12 cellular contexts compared by ENCODE assay signal in the genomic region with DNA sequence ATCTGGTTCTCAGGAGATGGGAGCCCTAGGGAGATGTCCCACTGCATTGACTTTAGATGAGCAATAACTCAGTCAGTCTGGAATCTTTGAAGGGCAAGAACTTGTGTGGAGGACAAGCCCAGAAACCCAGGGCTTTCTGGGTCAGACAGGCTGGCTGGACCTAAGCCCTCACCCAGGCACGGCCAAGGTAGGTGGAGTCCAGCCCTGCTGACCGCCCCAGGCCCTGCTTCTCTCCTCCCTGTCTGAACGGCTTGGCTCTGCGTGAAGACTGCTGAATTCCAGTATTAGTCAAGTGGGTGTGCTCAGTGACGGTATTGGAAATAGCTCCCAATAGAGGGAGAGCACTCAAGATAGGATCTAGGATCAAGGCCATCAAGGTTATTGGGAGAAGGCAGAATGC. TPM values are rescaled to one million over a fixed set of nuclear protein-coding genes. Genes with fewer than 3 reads are reported as not detected.
A peak's percentile ranks its signal among the peaks of the same experiment; 100 is the strongest.
DNase-seq lines count a peak whose midpoint lies in the region; ATAC-seq and TF ChIP-seq lines count a peak whose summit lies in the region.
"Had no signal": no experiment of that assay in that cellular context is flagged by ENCODE, and none has a peak within 500 bp of the region (broad histone marks: within the 10 kb centered on the region; RNA-seq: fewer than 3 reads in every experiment).

No MANE protein-coding gene starts in this region.

- H3K4me2 ChIP-seq in skeletal muscle satellite cell (ENCODE audit: low read length) = peak overlapping the region; percentile 29

- POLR2A ChIA-PET in MCF 10A (lab: Yijun Ruan, JAX) = interaction anchor here (0.6 to 1.0 kb wide), 4 partner anchors 11 to 104 kb away, joined by 3 to 6 read pairs (median 3); no protein-coding TSS in a partner anchor

- peaks cover 33% of the 10 kb centered on the region for H3K4me1 Mint-ChIP-seq in MCF 10A (ENCODE audit: insufficient read depth, unreplicated experiment)

- no peaks in the 10 kb centered on the region for H3K27me3 Mint-ChIP-seq in MCF 10A (ENCODE audit: insufficient read depth, unreplicated experiment)

- intact Hi-C loops in MCF 10A (cut with micrococcal nuclease) = no loop called here

- H3K4me3 ChIP-seq in skeletal muscle satellite cell (ENCODE audit: low read length) = no peak overlapping the region

- no peak for ATAC-seq in HG03457 (IDR thresholded peaks at IDR 0.05; ENCODE audit: unreplicated experiment)

- no peaks in the 10 kb centered on the region for H3K9me3 ChIP-seq in skeletal muscle satellite cell (replicated peaks; ENCODE audit: low read length)

- peaks cover 31% of the 10 kb centered on the region for H3K4me1 ChIP-seq in skeletal muscle satellite cell (ENCODE audit: control insufficient read depth, insufficient read depth, low read length)

- H3K36me3 Mint-ChIP-seq in MCF 10A (ENCODE audit: insufficient read depth, unreplicated experiment) = peaks cover 15% of the 10 kb centered on the region

- no peak overlapping the region for H3K9ac ChIP-seq in skeletal muscle satellite cell (ENCODE audit: low read depth, low read length)

- CTCF ChIA-PET in MCF 10A (lab: Yijun Ruan, JAX) = interaction anchor here (1.2 kb wide), 1 partner anchor 40 kb away, joined by 6 read pairs; no protein-coding TSS in a partner anchor

- H3K4me3 Mint-ChIP-seq in MCF 10A (ENCODE audit: unreplicated experiment) = no peak overlapping the region

- no peak for TF ChIP-seq CTCF in MCF 10A (IDR thresholded peaks at IDR 0.05; ENCODE audit: unreplicated experiment)

- no peaks in the 10 kb centered on the region for H3K27me3 ChIP-seq in skeletal muscle satellite cell (ENCODE audit: control insufficient read depth, insufficient read depth, low read length)

- no peak overlapping the region for H3K27ac Mint-ChIP-seq in MCF 10A (ENCODE audit: low read depth, unreplicated experiment)

- no peaks in the 10 kb centered on the region for H3K9me3 Mint-ChIP-seq in MCF 10A (ENCODE audit: unreplicated experiment)

- H3K36me3 ChIP-seq in skeletal muscle satellite cell (ENCODE audit: insufficient read depth, low read length) = no peaks in the 10 kb centered on the region

- no TSS peak for BruUV-seq in MCF 10A (replicated peaks; lab: Mats Ljungman, UMichigan)

- DNase-seq in ELR (ENCODE audit: low read depth) = peak; percentile 32
- DNase-seq in MCF 10A (ENCODE audit: unreplicated experiment) = peak; percentile 47
- peak; percentile 80 for DNase-seq in iris pigment epithelial cell (ENCODE audit: low read depth)
- no peak for DNase-seq in stimulated activated naive CD4-positive, alpha-beta T cell treated with Interleukin-2 at 50 U/mL for 16 hours (lab: John Stamatoyannopoulos, UW)
- DNase-seq in SKM-1 (lab: John Stamatoyannopoulos, UW; ENCODE audit: unreplicated experiment) = no peak
- DNase-seq in hepatic stellate cell (ENCODE audit: low spot score) = no peak
- DNase-seq: KBM-7, NCI-H524 treated with DMSO at 0.1 percent for 48 hours, T-helper 9 cell had no signal

RNA-seq across cellular contexts. Expression of a gene that starts 6.1 kb away (rescaled TPM):
- not detected in 2 replicates for total RNA-seq in MCF 10A (2022)
- not detected in 2 replicates for total RNA-seq in skeletal muscle satellite cell (2012; rRNA removed)
- total RNA-seq: G401 had no signal

RNA-seq across cellular contexts. Expression of a gene that starts 35.9 kb away (rescaled TPM):
- 91.6 and 121 TPM in 2 replicates for total RNA-seq in MCF 10A (2022)
- total RNA-seq in skeletal muscle satellite cell (2012; rRNA removed) = 22.3 and 25.1 TPM in 2 replicates

Comparison
In these comparisons a context has a peak if more than half of its experiments do, and no peak if none do; other contexts are left out.
1. DNase-seq: peak in ELR (single experiment), MCF 10A (single experiment) and iris pigment epithelial cell (single experiment); none in stimulated activated naive CD4-positive, alpha-beta T cell treated with Interleukin-2 at 50 U/mL for 16 hours (single experiment), SKM-1 (single experiment) and hepatic stellate cell (single experiment).